21 cellular contexts compared by ENCODE assay signal in the genomic region with DNA sequence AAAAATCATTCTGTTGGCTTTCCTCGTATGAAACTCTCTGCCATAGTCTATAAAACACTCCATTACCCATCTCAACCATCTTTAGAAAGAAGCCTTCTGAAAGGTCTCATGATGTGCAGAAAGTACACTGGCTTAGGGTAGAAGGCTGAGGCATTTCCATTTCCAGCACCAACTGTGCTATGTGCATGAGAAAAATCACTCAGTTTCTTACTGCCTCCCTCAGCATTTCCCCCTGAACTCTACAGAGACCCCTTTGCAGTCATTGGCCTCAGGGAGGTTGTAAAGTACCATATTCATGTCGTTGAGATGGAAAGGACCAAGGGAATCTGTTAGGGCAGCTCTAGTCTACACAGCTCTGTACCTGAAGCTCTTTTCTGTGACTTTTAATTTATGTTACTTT.
"Had no signal": no experiment of that assay in that cellular context is flagged by ENCODE, and none has a peak within 500 bp of the region (broad histone marks: within the 10 kb centered on the region; RNA-seq: fewer than 3 reads in every experiment).

No MANE protein-coding gene starts in this region.

- H3K27me3 ChIP-seq: brain microvascular endothelial cell, suprapubic skin had no signal

- H3K4me3 Mint-ChIP-seq: activated naive CD8-positive, alpha-beta T cell treated with anti-CD3 and anti-CD28 coated beads for 36 hours; activated T-helper 1 cell treated with anti-CD3 and anti-CD28 coated beads, Interleukin-12 subunit alpha, Interleukin-12 subunit beta, Interleukin-2, Interleukin-4 antibody, amounts not matched to agents 30 ng/mL and 10 ng/mL and 1 ng/mL, durations not matched to agents 14 hours and 24 hours and 36 hours; dendritic cell treated with granulocyte-macrophage colony-stimulating factor and Interleukin-4, amounts not matched to agents 40 ng/mL and 50 ng/mL, for 4 days; effector memory CD8-positive, alpha-beta T cell; T-helper 2 cell treated with Interferon-gamma antibody and Interleukin-4, amounts not matched to agents 5 μg/mL and 100 μg/mL, for 36 hours had no signal

- DNase-seq: activated CD4-positive, alpha-beta T cell treated with anti-CD3 and anti-CD28 coated beads, Interleukin-2, amount 50 U/mL, for 1 hour; activated CD8-positive, alpha-beta memory T cell treated with anti-CD3 and anti-CD28 coated beads for 24 hours; activated naive CD8-positive, alpha-beta T cell treated with anti-CD3 and anti-CD28 coated beads for 36 hours; brain microvascular endothelial cell; cerebellar nuclear complex; effector memory CD8-positive, alpha-beta T cell; foreskin melanocyte; left cardiac atrium; lower lobe of right lung; midbrain; retina; stimulated activated CD4-positive, alpha-beta T cell treated with anti-CD3 and anti-CD28 coated beads, Interleukin-4, amount 100 ng/mL, for 24 hours; stimulated activated naive CD4-positive, alpha-beta T cell treated with Interleukin-2 at 50 U/mL for 16 hours; trophoblast cell had no signal

- H3K36me3 ChIP-seq: brain microvascular endothelial cell, lower lobe of right lung, neutrophil, suprapubic skin had no signal

- H3K9me3 Mint-ChIP-seq: activated naive CD8-positive, alpha-beta T cell treated with anti-CD3 and anti-CD28 coated beads for 36 hours; activated T-helper 1 cell treated with anti-CD3 and anti-CD28 coated beads, Interleukin-12 subunit alpha, Interleukin-12 subunit beta, Interleukin-2, Interleukin-4 antibody, amounts not matched to agents 30 ng/mL and 10 ng/mL and 1 ng/mL, durations not matched to agents 14 hours and 24 hours and 36 hours; dendritic cell treated with granulocyte-macrophage colony-stimulating factor and Interleukin-4, amounts not matched to agents 40 ng/mL and 50 ng/mL, for 4 days; effector memory CD8-positive, alpha-beta T cell; T-helper 2 cell treated with Interferon-gamma antibody and Interleukin-4, amounts not matched to agents 5 μg/mL and 100 μg/mL, for 36 hours had no signal

- ATAC-seq: activated CD4-positive, CD25-positive, alpha-beta regulatory T cell treated with anti-CD3 and anti-CD28 coated beads, Interleukin-2, amount 50 U/mL, for 24 hours; effector memory CD8-positive, alpha-beta T cell; left cardiac atrium had no signal

- H3K27ac ChIP-seq: brain microvascular endothelial cell, epithelial cell of prostate, lower lobe of right lung, neutrophil, suprapubic skin had no signal

- H3K27ac Mint-ChIP-seq: activated naive CD8-positive, alpha-beta T cell treated with anti-CD3 and anti-CD28 coated beads for 36 hours; activated T-helper 1 cell treated with anti-CD3 and anti-CD28 coated beads, Interleukin-12 subunit alpha, Interleukin-12 subunit beta, Interleukin-2, Interleukin-4 antibody, amounts not matched to agents 30 ng/mL and 10 ng/mL and 1 ng/mL, durations not matched to agents 14 hours and 24 hours and 36 hours; dendritic cell treated with granulocyte-macrophage colony-stimulating factor and Interleukin-4, amounts not matched to agents 40 ng/mL and 50 ng/mL, for 4 days; effector memory CD8-positive, alpha-beta T cell; T-helper 2 cell treated with Interferon-gamma antibody and Interleukin-4, amounts not matched to agents 5 μg/mL and 100 μg/mL, for 36 hours had no signal

- H3K36me3 Mint-ChIP-seq: activated naive CD8-positive, alpha-beta T cell treated with anti-CD3 and anti-CD28 coated beads for 36 hours had no signal

- H3K9me3 ChIP-seq: lower lobe of right lung, neutrophil, suprapubic skin had no signal
